1 cellular context compared by ENCODE assay signal in genomic region chr1:202152399-202152798, GRCh38.
TF ChIP-seq lines count a peak whose summit lies in the region.

No MANE protein-coding gene starts in this region.

TF ChIP-seq in SK-N-SH treated with all-trans-retinoic acid at 6 μM for 48 hours, 23 proteins besides CTCF, POLR2A, EP300 and RAD21 (continued from another document):
- no peak for TF ChIP-seq TSHZ2 (CRISPR knock-in tag; IDR thresholded peaks at IDR 0.05)
